In genomic region chr16:29029168-29029994, GRCh38 we compare ENCODE assay signal across 8 cellular contexts.
DNase-seq lines count a peak whose midpoint lies in the region; ATAC-seq and TF ChIP-seq lines count a peak whose summit lies in the region.

No MANE protein-coding gene starts in this region.

- no peak for TF ChIP-seq CTCF in RWPE2 (IDR thresholded peaks at IDR 0.05; ENCODE audit: poor library complexity, severe bottlenecking)

- no peaks in the 10 kb centered on the region for H3K9me3 ChIP-seq in RWPE2 (ENCODE audit: severe bottlenecking)

- no peaks in the 10 kb centered on the region for H3K36me3 ChIP-seq in RWPE2 (ENCODE audit: low read depth)

- no peak overlapping the region for H3K4me3 ChIP-seq in RWPE2 (ENCODE audit: severe bottlenecking)

- H3K27me3 ChIP-seq in RWPE2 (ENCODE audit: insufficient read depth, poor library complexity, severe bottlenecking): no peaks in the 10 kb centered on the region

- ATAC-seq in GM18502 (IDR thresholded peaks at IDR 0.05; ENCODE audit: poor library complexity, unreplicated experiment) (peak; percentile 58), RWPE2 (ENCODE audit: low read depth) (peak; percentile 88), GM18907 (IDR thresholded peaks at IDR 0.05; ENCODE audit: unreplicated experiment) (no peak), GM21526 (IDR thresholded peaks at IDR 0.05; ENCODE audit: low FRiP score, unreplicated experiment) (no peak)

- DNase-seq in RWPE2 (ENCODE audit: low spot score) (peak; percentile 81), kidney glomerular epithelial cell (lab: John Stamatoyannopoulos, UW) (peak; percentile 98), HuH-7 (ENCODE audit: low spot score) (no peak)
- peak; percentile 75 for DNase-seq in activated gamma-delta T cell treated with anti-CD3 and anti-CD28 coated beads, Interleukin-2, amount 50 U/mL, for 16 hours (ENCODE audit: low read depth)
- peak; percentile 90 to 93 for DNase-seq in stimulated activated CD8-positive, alpha-beta memory T cell treated with anti-CD3 and anti-CD28 coated beads, Interleukin-15, amount 100 ng/mL, for 48 hours (ENCODE audit: low read depth in 2 of 2)

- peaks cover 4% of the 10 kb centered on the region for H3K4me1 ChIP-seq in RWPE2 (ENCODE audit: insufficient read depth, poor library complexity, severe bottlenecking)

- no peak overlapping the region for H3K27ac ChIP-seq in RWPE2 (ENCODE audit: poor library complexity, severe bottlenecking)

Comparison
In these comparisons a context has a peak if more than half of its experiments do, and no peak if none do; other contexts are left out.
1. ATAC-seq: peak in GM18502 (single experiment) and RWPE2 (single experiment); none in GM18907 (single experiment) and GM21526 (single experiment).